ENCODE assay signal across 11 cellular contexts in genomic region chr17:16988749-16989229, GRCh38. TPM values are rescaled to one million over a fixed set of nuclear protein-coding genes. Genes with fewer than 3 reads are reported as not detected.
DNase-seq lines count a peak whose midpoint lies in the region; ATAC-seq, FAIRE-seq and TF ChIP-seq lines count a peak whose summit lies in the region.
"Had no signal": no experiment of that assay in that cellular context is flagged by ENCODE, and none has a peak within 500 bp of the region (broad histone marks: within the 10 kb centered on the region; RNA-seq: fewer than 3 reads in every experiment).

No MANE protein-coding gene starts in this region.

- no peaks in the 10 kb centered on the region for H3K36me3 Mint-ChIP-seq in activated CD4-positive, alpha-beta T cell treated with anti-CD3 and anti-CD28 coated beads, Interleukin-2, amount 10 ng/mL, durations not matched to agents 24 days and 14 days (ENCODE audit: low read depth)
- H3K36me3 Mint-ChIP-seq in astrocyte (ENCODE audit: low read depth, unreplicated experiment) (no peaks in the 10 kb centered on the region), nephron progenitor cell (ENCODE audit: low read depth) (no peaks in the 10 kb centered on the region)
- H3K36me3 Mint-ChIP-seq in stimulated activated effector memory CD8-positive, alpha-beta T cell treated with anti-CD3 and anti-CD28 coated beads, Interleukin-12 subunit alpha, Interleukin-12 subunit beta, amount 100 ng/mL, for 72 hours: peaks cover 5% of the 10 kb centered on the region

- TF ChIP-seq CTCF in astrocyte (IDR thresholded peaks at IDR 0.05; ENCODE audit: insufficient read depth, low read depth, low read length) (no peak), nephron progenitor cell (IDR thresholded peaks at IDR 0.05) (no peak)

- no peak overlapping the region for H2AFZ ChIP-seq in astrocyte (ENCODE audit: low read depth, low read length)

- H3K9me3 Mint-ChIP-seq in activated CD4-positive, alpha-beta T cell treated with anti-CD3 and anti-CD28 coated beads, Interleukin-2, amount 10 ng/mL, durations not matched to agents 24 days and 14 days: no peaks in the 10 kb centered on the region
- H3K9me3 Mint-ChIP-seq in astrocyte (ENCODE audit: unreplicated experiment) (no peaks in the 10 kb centered on the region), nephron progenitor cell (no peaks in the 10 kb centered on the region)
- no peaks in the 10 kb centered on the region for H3K9me3 Mint-ChIP-seq in stimulated activated effector memory CD8-positive, alpha-beta T cell treated with anti-CD3 and anti-CD28 coated beads, Interleukin-12 subunit alpha, Interleukin-12 subunit beta, amount 100 ng/mL, for 72 hours

- FAIRE-seq in astrocyte (lab: Jason Lieb, UNC): no peak

- peaks cover 36% of the 10 kb centered on the region for H3K4me1 Mint-ChIP-seq in activated CD4-positive, alpha-beta T cell treated with anti-CD3 and anti-CD28 coated beads, Interleukin-2, amount 10 ng/mL, durations not matched to agents 24 days and 14 days
- H3K4me1 Mint-ChIP-seq in astrocyte (ENCODE audit: low read depth, unreplicated experiment) (peaks cover 23% of the 10 kb centered on the region), nephron progenitor cell (peaks cover 9% of the 10 kb centered on the region)
- peaks cover 57% of the 10 kb centered on the region for H3K4me1 Mint-ChIP-seq in stimulated activated effector memory CD8-positive, alpha-beta T cell treated with anti-CD3 and anti-CD28 coated beads, Interleukin-12 subunit alpha, Interleukin-12 subunit beta, amount 100 ng/mL, for 72 hours

- peak; percentile 14 for ATAC-seq in HG03025 (IDR thresholded peaks at IDR 0.05; ENCODE audit: low FRiP score, unreplicated experiment)
- peak; percentile 59 for ATAC-seq in stimulated activated effector memory CD8-positive, alpha-beta T cell treated with anti-CD3 and anti-CD28 coated beads, Interleukin-12 subunit alpha, Interleukin-12 subunit beta, amount 100 ng/mL, for 72 hours

- no peak overlapping the region for H3K9ac ChIP-seq in astrocyte (ENCODE audit: low read length)

- no peaks in the 10 kb centered on the region for H4K20me1 ChIP-seq in astrocyte (ENCODE audit: insufficient read depth, low read length)

- H3K27ac Mint-ChIP-seq in activated CD4-positive, alpha-beta T cell treated with anti-CD3 and anti-CD28 coated beads, Interleukin-2, amount 10 ng/mL, durations not matched to agents 24 days and 14 days: peak overlapping the region; percentile 91
- peak overlapping the region; percentile 6 for H3K27ac Mint-ChIP-seq in astrocyte (ENCODE audit: unreplicated experiment)
- peak overlapping the region; percentile 95 for H3K27ac Mint-ChIP-seq in stimulated activated effector memory CD8-positive, alpha-beta T cell treated with anti-CD3 and anti-CD28 coated beads, Interleukin-12 subunit alpha, Interleukin-12 subunit beta, amount 100 ng/mL, for 72 hours
- H3K27ac Mint-ChIP-seq in nephron progenitor cell: no peak overlapping the region

- peak overlapping the region; percentile 64 for H3K4me2 ChIP-seq in astrocyte (ENCODE audit: low read length)

- DNase-seq in activated CD4-positive, alpha-beta T cell treated with anti-CD3 and anti-CD28 coated beads, Interleukin-2, amount 10 ng/mL, durations not matched to agents 24 days and 14 days: peak; percentile 72
- no peak for DNase-seq in activated CD4-positive, alpha-beta T cell treated with anti-CD3 and anti-CD28 coated beads for 1 hour
- DNase-seq in astrocyte (ENCODE audit: low read depth) (peak; percentile 17), nephron progenitor cell (no peak), SKM-1 (lab: John Stamatoyannopoulos, UW; ENCODE audit: unreplicated experiment) (no peak)
- peak in 1 of 2 donors; percentile 74 for DNase-seq in stimulated activated effector memory CD8-positive, alpha-beta T cell treated with anti-CD3 and anti-CD28 coated beads, Interleukin-12 subunit alpha, Interleukin-12 subunit beta, amount 100 ng/mL, for 72 hours (ENCODE audit: low spot score in 2 of 2)
- no peak for DNase-seq in central memory CD4-positive, alpha-beta T cell

- intact Hi-C loops in activated CD4-positive, alpha-beta T cell treated with anti-CD3 and anti-CD28 coated beads, Interleukin-2, amount 10 ng/mL, durations not matched to agents 24 days and 14 days (cut with micrococcal nuclease): no loop called here

- no peaks in the 10 kb centered on the region for H3K27me3 ChIP-seq in astrocyte (ENCODE audit: insufficient read depth, low read length)
- H3K27me3 ChIP-seq: breast epithelium, neutrophil had no signal

- H3K9me3 ChIP-seq in astrocyte (ENCODE audit: insufficient read depth, low read depth, low read length): no peaks in the 10 kb centered on the region
- H3K9me3 ChIP-seq: breast epithelium, neutrophil had no signal

- peaks cover 17% of the 10 kb centered on the region for H3K4me1 ChIP-seq in astrocyte (ENCODE audit: insufficient read depth, low read length)
- H3K4me1 ChIP-seq: breast epithelium had no signal

- peak overlapping the region; percentile 49 for H3K4me3 Mint-ChIP-seq in activated CD4-positive, alpha-beta T cell treated with anti-CD3 and anti-CD28 coated beads, Interleukin-2, amount 10 ng/mL, durations not matched to agents 24 days and 14 days
- H3K4me3 Mint-ChIP-seq in astrocyte (ENCODE audit: unreplicated experiment) (no peak overlapping the region), nephron progenitor cell (no peak overlapping the region)
- H3K4me3 Mint-ChIP-seq in stimulated activated effector memory CD8-positive, alpha-beta T cell treated with anti-CD3 and anti-CD28 coated beads, Interleukin-12 subunit alpha, Interleukin-12 subunit beta, amount 100 ng/mL, for 72 hours: peak overlapping the region; percentile 76

- no peak overlapping the region for H3K27ac ChIP-seq in astrocyte (ENCODE audit: low read depth, low read length)
- H3K27ac ChIP-seq: neutrophil had no signal

- H3K36me3 ChIP-seq in astrocyte (ENCODE audit: insufficient read depth, low read length): no peaks in the 10 kb centered on the region
- H3K36me3 ChIP-seq: breast epithelium, neutrophil had no signal

- H3K4me3 ChIP-seq in astrocyte (ENCODE audit: insufficient read depth, low read depth, low read length): no peak overlapping the region
- H3K4me3 ChIP-seq: breast epithelium had no signal

- no peaks in the 10 kb centered on the region for H3K79me2 ChIP-seq in astrocyte (ENCODE audit: insufficient read depth, low read length)

- peaks cover 3% of the 10 kb centered on the region for H3K27me3 Mint-ChIP-seq in activated CD4-positive, alpha-beta T cell treated with anti-CD3 and anti-CD28 coated beads, Interleukin-2, amount 10 ng/mL, durations not matched to agents 24 days and 14 days
- H3K27me3 Mint-ChIP-seq in astrocyte (ENCODE audit: low read depth, unreplicated experiment) (no peaks in the 10 kb centered on the region), nephron progenitor cell (ENCODE audit: low read depth, poor library complexity) (peaks cover 3% of the 10 kb centered on the region)

RNA-seq across cellular contexts. Expression of gene TNFRSF13B, which starts 16.9 kb away (rescaled TPM):
- not detected in 2 replicates for total RNA-seq in activated CD4-positive, alpha-beta T cell treated with anti-CD3 and anti-CD28 coated beads, Interleukin-2, amount 10 ng/mL, durations not matched to agents 24 days and 14 days
- total RNA-seq in astrocyte: not detected in 2 replicates
- total RNA-seq: M059J had no signal

RNA-seq across cellular contexts. Expression of gene MPRIP, which starts 53.5 kb away (rescaled TPM):
- total RNA-seq in activated CD4-positive, alpha-beta T cell treated with anti-CD3 and anti-CD28 coated beads, Interleukin-2, amount 10 ng/mL, durations not matched to agents 24 days and 14 days: 155 and 161 TPM in 2 replicates
- 163 and 176 TPM in 2 replicates for total RNA-seq in astrocyte

Comparison
In these comparisons a context has a peak if more than half of its experiments do, and no peak if none do; other contexts are left out.
1. DNase-seq: peak in activated CD4-positive, alpha-beta T cell treated with anti-CD3 and anti-CD28 coated beads, Interleukin-2, amount 10 ng/mL, durations not matched to agents 24 days and 14 days (single experiment) and astrocyte (single experiment); none in activated CD4-positive, alpha-beta T cell treated with anti-CD3 and anti-CD28 coated beads for 1 hour (single experiment), central memory CD4-positive, alpha-beta T cell (single experiment), nephron progenitor cell (single experiment) and SKM-1 (single experiment).
2. H3K4me3 Mint-ChIP-seq: peak in activated CD4-positive, alpha-beta T cell treated with anti-CD3 and anti-CD28 coated beads, Interleukin-2, amount 10 ng/mL, durations not matched to agents 24 days and 14 days (single experiment) and stimulated activated effector memory CD8-positive, alpha-beta T cell treated with anti-CD3 and anti-CD28 coated beads, Interleukin-12 subunit alpha, Interleukin-12 subunit beta, amount 100 ng/mL, for 72 hours (single experiment); none in astrocyte (single experiment) and nephron progenitor cell (single experiment).